2 cellular contexts compared by ENCODE assay signal in genomic region chr2:55003706-55004639, GRCh38.
TF ChIP-seq lines count a peak whose summit lies in the region.

No MANE protein-coding gene starts in this region.

TF ChIP-seq in A549, 52 proteins besides CTCF, POLR2A, EP300 and RAD21 (continued from another document):
- TF ChIP-seq FOSB (CRISPR knock-in tag; IDR thresholded peaks at IDR 0.05) = no peak
- TF ChIP-seq NFE2L2 (conservative IDR thresholded peaks at IDR 0.05; ENCODE audit: low read length) = no peak

TF ChIP-seq in SK-N-SH, 30 proteins besides CTCF, POLR2A, EP300 and RAD21 (continued from another document):
- TF ChIP-seq USF2 (IDR thresholded peaks at IDR 0.05; ENCODE audit: borderline replicate concordance, low read depth, low read length) (no peak), GABPA (IDR thresholded peaks at IDR 0.05; ENCODE audit: low read depth) (no peak)
